In the genomic region with DNA sequence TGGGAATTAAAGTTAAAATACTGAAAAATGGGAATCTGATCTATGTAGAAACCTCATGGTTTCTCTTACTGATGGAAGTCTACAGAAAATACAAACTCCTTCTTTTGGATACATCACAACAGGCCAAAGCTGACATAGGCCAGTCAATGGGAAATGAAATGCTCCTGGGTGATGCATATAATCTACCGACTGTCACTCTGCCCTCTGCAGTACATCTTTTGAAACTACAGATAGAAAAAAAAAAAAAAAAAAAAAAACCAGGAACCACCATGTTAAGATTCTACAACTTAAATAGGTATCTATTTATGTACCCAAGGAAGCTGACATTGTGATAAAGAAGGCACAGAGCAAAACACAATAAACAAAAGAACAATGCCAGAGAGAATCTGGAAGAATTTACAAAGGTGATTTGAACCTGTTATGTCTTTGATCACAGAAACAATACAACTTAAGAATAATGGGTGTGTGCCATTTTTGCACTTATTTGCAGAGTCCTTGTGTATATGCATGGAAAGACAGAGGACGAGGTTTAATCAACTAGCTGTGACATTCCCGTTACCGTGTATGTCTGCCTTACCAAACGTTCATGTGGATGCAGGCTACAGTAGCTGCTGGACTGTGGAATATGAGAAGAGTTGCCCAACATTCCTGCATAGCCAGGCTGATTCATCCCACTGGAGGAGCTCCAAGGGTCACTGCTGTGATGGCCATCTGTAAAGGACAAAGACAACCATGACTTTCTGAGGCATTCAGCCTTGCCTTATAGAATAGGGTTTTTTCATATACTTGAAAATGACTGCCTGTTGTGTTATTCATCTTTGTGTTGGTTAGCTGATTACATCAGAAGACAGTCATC, we compare ENCODE assay signal across 10 cellular contexts.
A peak's percentile ranks its signal among the peaks of the same experiment; 100 is the strongest.
DNase-seq lines count a peak whose midpoint lies in the region; ATAC-seq and TF ChIP-seq lines count a peak whose summit lies in the region.
"Had no signal": no experiment of that assay in that cellular context is flagged by ENCODE, and none has a peak within 500 bp of the region (broad histone marks: within the 10 kb centered on the region; RNA-seq: fewer than 3 reads in every experiment).

No MANE protein-coding gene starts in this region.

- H3K27ac Mint-ChIP-seq in stimulated activated naive B cell treated with anti-CD40 and anti-IgM and Interleukin-4, amounts not matched to agents 10 μg/mL and 1 μg/mL and 100 μg/mL, for 72 hours = peak overlapping the region; percentile 51
- H3K27ac Mint-ChIP-seq: activated naive CD8-positive, alpha-beta T cell had no signal

- POLR2A ChIA-PET in OCI-LY7 (lab: Charles Lee) = interaction anchor here (0.6 to 1.4 kb wide), 3 partner anchors 13 to 1543 kb away, joined by 3 to 5 read pairs (median 3); no protein-coding TSS in a partner anchor

- peak; percentile 33 to 34 for ATAC-seq in stimulated activated naive B cell treated with anti-CD40 and anti-IgM and Interleukin-4, amounts not matched to agents 10 μg/mL and 1 μg/mL and 100 μg/mL, for 72 hours (replicated peaks)
- ATAC-seq in GM21381 (IDR thresholded peaks at IDR 0.05; ENCODE audit: unreplicated experiment) (no peak), GM19351 (IDR thresholded peaks at IDR 0.05; ENCODE audit: unreplicated experiment) (no peak)

- TF ChIP-seq CTCF in OCI-LY7 (conservative IDR thresholded peaks at IDR 0.05; ENCODE audit: low read length) (peak; percentile 51), fibroblast of villous mesenchyme (IDR thresholded peaks at IDR 0.05; ENCODE audit: insufficient read depth, low read depth, low read length) (peak; percentile 21)

- intact Hi-C loops in OCI-LY7 (cut with micrococcal nuclease; ENCODE audit: unreplicated experiment) = no loop called here

- H3K4me3 ChIP-seq in OCI-LY7 (ENCODE audit: low read depth, low read length, poor library complexity, severe bottlenecking) (no peak overlapping the region), fibroblast of villous mesenchyme (ENCODE audit: low read depth, low read length) (no peak overlapping the region)
- H3K4me3 ChIP-seq: pancreas had no signal

- DNase-seq in NCI-H146 (lab: John Stamatoyannopoulos, UW) (peak; percentile 51), NCI-H146 treated with DMSO at 0.1 percent for 48 hours (lab: John Stamatoyannopoulos, UW; ENCODE audit: unreplicated experiment) (no peak), OCI-LY7 (ENCODE audit: low spot score) (peak; percentile 11), fibroblast of villous mesenchyme (ENCODE audit: low read depth) (peak; percentile 78)
- DNase-seq in stimulated activated naive B cell treated with anti-CD40 and anti-IgM and Interleukin-4, amounts not matched to agents 10 μg/mL and 1 μg/mL and 100 μg/mL, for 72 hours = no peak
- DNase-seq in activated effector memory CD4-positive, alpha-beta T cell treated with Interleukin-2 at 50 U/mL for 16 hours = no peak

- H3K79me2 ChIP-seq in OCI-LY7 (ENCODE audit: insufficient read depth, low read depth, low read length) = no peaks in the 10 kb centered on the region

- H3K9me2 ChIP-seq in OCI-LY7 (ENCODE audit: insufficient read depth, low read length) = no peaks in the 10 kb centered on the region

- no peak overlapping the region for H3K27ac ChIP-seq in OCI-LY7 (ENCODE audit: low read depth, low read length, poor library complexity, severe bottlenecking)
- H3K27ac ChIP-seq: pancreas had no signal

- H3K27me3 Mint-ChIP-seq in stimulated activated naive B cell treated with anti-CD40 and anti-IgM and Interleukin-4, amounts not matched to agents 10 μg/mL and 1 μg/mL and 100 μg/mL, for 72 hours = no peaks in the 10 kb centered on the region
- H3K27me3 Mint-ChIP-seq: activated naive CD8-positive, alpha-beta T cell had no signal

- no peaks in the 10 kb centered on the region for H3K4me1 ChIP-seq in OCI-LY7 (ENCODE audit: insufficient read depth, low read length, poor library complexity, severe bottlenecking)
- H3K4me1 ChIP-seq: pancreas had no signal

- CTCF ChIA-PET in OCI-LY7 (lab: Charles Lee; ENCODE audit: unreplicated experiment) = no interaction called here

- BruUV-seq in OCI-LY7 (replicated peaks; lab: Mats Ljungman, UMichigan) = no TSS peak

- H3K36me3 ChIP-seq in OCI-LY7 (ENCODE audit: insufficient read depth, low read length) = peaks cover 73% of the 10 kb centered on the region
- H3K36me3 ChIP-seq: pancreas had no signal

- H3K9me3 ChIP-seq in OCI-LY7 (ENCODE audit: low read length) = no peaks in the 10 kb centered on the region
- H3K9me3 ChIP-seq: pancreas had no signal

- no peaks in the 10 kb centered on the region for H4K20me1 ChIP-seq in OCI-LY7 (ENCODE audit: insufficient read depth, low read length)

- no peak overlapping the region for H3K4me3 Mint-ChIP-seq in stimulated activated naive B cell treated with anti-CD40 and anti-IgM and Interleukin-4, amounts not matched to agents 10 μg/mL and 1 μg/mL and 100 μg/mL, for 72 hours
- H3K4me3 Mint-ChIP-seq: activated naive CD8-positive, alpha-beta T cell had no signal

- H2AFZ ChIP-seq in OCI-LY7 (ENCODE audit: low read length) = no peak overlapping the region

- H3K9me3 Mint-ChIP-seq in stimulated activated naive B cell treated with anti-CD40 and anti-IgM and Interleukin-4, amounts not matched to agents 10 μg/mL and 1 μg/mL and 100 μg/mL, for 72 hours = peaks cover 1 to 4% of the 10 kb centered on the region in 2 donors

- no peak overlapping the region for H3K4me2 ChIP-seq in OCI-LY7 (ENCODE audit: low read length)

- peaks cover 49 to 66% of the 10 kb centered on the region in 2 donors for H3K36me3 Mint-ChIP-seq in stimulated activated naive B cell treated with anti-CD40 and anti-IgM and Interleukin-4, amounts not matched to agents 10 μg/mL and 1 μg/mL and 100 μg/mL, for 72 hours
- H3K36me3 Mint-ChIP-seq: activated naive CD8-positive, alpha-beta T cell had no signal

- peaks cover 17 to 46% of the 10 kb centered on the region in 2 donors for H3K4me1 Mint-ChIP-seq in stimulated activated naive B cell treated with anti-CD40 and anti-IgM and Interleukin-4, amounts not matched to agents 10 μg/mL and 1 μg/mL and 100 μg/mL, for 72 hours

Comparison
In these comparisons a context has a peak if more than half of its experiments do, and no peak if none do; other contexts are left out.
1. DNase-seq: peak in NCI-H146 (single experiment), OCI-LY7 (single experiment) and fibroblast of villous mesenchyme (single experiment); none in NCI-H146 treated with DMSO at 0.1 percent for 48 hours (single experiment), stimulated activated naive B cell treated with anti-CD40 and anti-IgM and Interleukin-4, amounts not matched to agents 10 μg/mL and 1 μg/mL and 100 μg/mL, for 72 hours (single experiment) and activated effector memory CD4-positive, alpha-beta T cell treated with Interleukin-2 at 50 U/mL for 16 hours (single experiment).
2. ATAC-seq: peak in stimulated activated naive B cell treated with anti-CD40 and anti-IgM and Interleukin-4, amounts not matched to agents 10 μg/mL and 1 μg/mL and 100 μg/mL, for 72 hours (2 of 2); none in GM21381 (single experiment) and GM19351 (single experiment).